Comparison of ENCODE assay signal across 1 cellular context in the genomic region with DNA sequence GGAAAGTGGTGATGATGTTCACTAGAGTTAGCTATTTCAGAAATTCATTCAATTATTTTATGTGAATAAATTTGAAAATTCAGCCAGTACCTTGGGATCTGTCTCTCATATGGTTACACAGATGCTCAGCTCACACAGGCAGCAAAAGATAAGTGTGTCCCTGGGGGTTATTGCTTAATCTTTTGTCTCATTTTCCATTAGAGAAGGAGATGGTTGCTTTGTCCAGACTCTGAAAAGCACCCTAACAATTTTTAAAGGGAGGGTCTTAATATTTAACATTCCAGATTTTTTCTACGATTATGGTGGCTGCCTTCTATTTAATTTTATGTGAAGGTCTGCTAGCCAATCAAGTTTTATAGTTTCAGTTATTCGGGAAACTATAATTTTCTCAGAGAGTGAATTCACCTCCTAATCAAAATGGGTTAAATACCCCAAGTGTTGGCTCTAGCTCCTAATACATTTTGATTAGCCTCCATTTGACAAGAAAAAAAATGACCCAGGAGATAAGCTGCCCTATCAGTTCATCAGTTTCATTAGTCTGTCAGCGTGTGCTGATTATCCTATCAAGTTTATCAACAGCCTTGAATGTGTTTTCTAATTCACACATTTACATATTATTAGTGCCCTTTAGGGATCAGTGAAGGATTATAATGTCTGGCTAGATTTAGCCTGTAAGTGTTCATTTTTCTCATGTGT.
TF ChIP-seq lines count a peak whose summit lies in the region.

No MANE protein-coding gene starts in this region.

TF ChIP-seq in SK-N-SH, 30 proteins besides CTCF, POLR2A, EP300 and RAD21 (continued from another document):
- TF ChIP-seq, protein P1, sequence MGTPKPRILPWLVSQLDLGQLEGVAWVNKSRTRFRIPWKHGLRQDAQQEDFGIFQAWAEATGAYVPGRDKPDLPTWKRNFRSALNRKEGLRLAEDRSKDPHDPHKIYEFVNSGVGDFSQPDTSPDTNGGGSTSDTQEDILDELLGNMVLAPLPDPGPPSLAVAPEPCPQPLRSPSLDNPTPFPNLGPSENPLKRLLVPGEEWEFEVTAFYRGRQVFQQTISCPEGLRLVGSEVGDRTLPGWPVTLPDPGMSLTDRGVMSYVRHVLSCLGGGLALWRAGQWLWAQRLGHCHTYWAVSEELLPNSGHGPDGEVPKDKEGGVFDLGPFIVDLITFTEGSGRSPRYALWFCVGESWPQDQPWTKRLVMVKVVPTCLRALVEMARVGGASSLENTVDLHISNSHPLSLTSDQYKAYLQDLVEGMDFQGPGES (IDR thresholded peaks at IDR 0.05; ENCODE audit: low read depth, low read length): no peak
- no peak for TF ChIP-seq FOSL2 (IDR thresholded peaks at IDR 0.05; ENCODE audit: borderline replicate concordance, low read depth)
- TF ChIP-seq GATA2 (CRISPR knock-in tag; IDR thresholded peaks at IDR 0.05): peak; percentile 86
- TF ChIP-seq GABPA (IDR thresholded peaks at IDR 0.05; ENCODE audit: low read depth): no peak
- 0 out of 2 replicates have a peak, but pooled peaks have one; percentile 23 for TF ChIP-seq MXI1 (IDR thresholded peaks at IDR 0.05; ENCODE audit: low read depth, low read length)
- no peak for TF ChIP-seq YY1 (IDR thresholded peaks at IDR 0.05; ENCODE audit: low read depth)
